Comparison of ENCODE assay signal across 8 cellular contexts in genomic region chr4:172202480-172203076, GRCh38.
A peak's percentile ranks its signal among the peaks of the same experiment; 100 is the strongest.
DNase-seq lines count a peak whose midpoint lies in the region; ATAC-seq, FAIRE-seq and TF ChIP-seq lines count a peak whose summit lies in the region.

No MANE protein-coding gene starts in this region.

- no peak overlapping the region for H3K4me3 ChIP-seq in OCI-LY3 (ENCODE audit: low read length)
- H3K4me3 ChIP-seq in fibroblast of mammary gland (ENCODE audit: control insufficient read depth, low read depth, low read length): no peak overlapping the region

- FAIRE-seq in G401.6 (lab: Jason Lieb, UNC): peak; percentile 30

- no peak overlapping the region for H2AFZ ChIP-seq in OCI-LY3 (ENCODE audit: low read depth, low read length)

- no peaks in the 10 kb centered on the region for H3K36me3 ChIP-seq in OCI-LY3 (replicated peaks; ENCODE audit: low read depth, low read length)

- peak; percentile 70 for ATAC-seq in HG02973 (IDR thresholded peaks at IDR 0.05; ENCODE audit: unreplicated experiment)
- no peak for ATAC-seq in GM21619 (IDR thresholded peaks at IDR 0.05; ENCODE audit: unreplicated experiment)
- ATAC-seq in GM21576 (IDR thresholded peaks at IDR 0.05; ENCODE audit: unreplicated experiment): no peak
- no peak for ATAC-seq in natural killer cell

- no peak overlapping the region for H3K27ac Mint-ChIP-seq in natural killer cell

- peak; percentile 49 for DNase-seq in fibroblast of mammary gland (ENCODE audit: low read depth)
- peak; percentile 62 for DNase-seq in superior temporal gyrus (ENCODE audit: extremely low spot score)
- DNase-seq in natural killer cell: no peak

- TF ChIP-seq CTCF in OCI-LY3 (IDR thresholded peaks at IDR 0.05; ENCODE audit: low read depth, low read length) (peak; percentile 91), fibroblast of mammary gland (conservative IDR thresholded peaks at IDR 0.05; ENCODE audit: control insufficient read depth, insufficient read depth, low read depth, low read length) (peak; percentile 58), natural killer cell (IDR thresholded peaks at IDR 0.05) (no peak)

- no peaks in the 10 kb centered on the region for H3K9me3 ChIP-seq in OCI-LY3 (ENCODE audit: insufficient read depth, low read length)

- H3K79me2 ChIP-seq in OCI-LY3 (ENCODE audit: low read length): no peaks in the 10 kb centered on the region

- no peak overlapping the region for H3K9ac ChIP-seq in OCI-LY3 (ENCODE audit: low read length)

- no peaks in the 10 kb centered on the region for H3K27me3 Mint-ChIP-seq in natural killer cell (ENCODE audit: low read depth in 2 of 2)

- H3K4me2 ChIP-seq in OCI-LY3 (ENCODE audit: low read length): no peak overlapping the region

- intact Hi-C loops in natural killer cell (cut with micrococcal nuclease): no loop called here

- no peaks in the 10 kb centered on the region for H3K27me3 ChIP-seq in OCI-LY3 (ENCODE audit: low read depth, low read length)

- peaks cover 3 to 13% of the 10 kb centered on the region in 2 donors for H3K9me3 Mint-ChIP-seq in natural killer cell

- H3K4me1 ChIP-seq in OCI-LY3 (ENCODE audit: low read length): peaks cover 14% of the 10 kb centered on the region

- H3K4me3 Mint-ChIP-seq in natural killer cell: no peak overlapping the region

- no peaks in the 10 kb centered on the region for H3K36me3 Mint-ChIP-seq in natural killer cell

- no peak overlapping the region for H3K27ac ChIP-seq in OCI-LY3 (ENCODE audit: low read length)

- H3K4me1 Mint-ChIP-seq in natural killer cell: no peaks in the 10 kb centered on the region

- peaks cover 2% of the 10 kb centered on the region for H4K20me1 ChIP-seq in OCI-LY3 (ENCODE audit: insufficient read depth, low read length)
